9 cellular contexts compared by ENCODE assay signal in genomic region chr7:6395898-6396582, GRCh38. TPM values are rescaled to one million over a fixed set of nuclear protein-coding genes. Genes with fewer than 3 reads are reported as not detected.
DNase-seq lines count a peak whose midpoint lies in the region; ATAC-seq and TF ChIP-seq lines count a peak whose summit lies in the region.
"Had no signal": no experiment of that assay in that cellular context is flagged by ENCODE, and none has a peak within 500 bp of the region (broad histone marks: within the 10 kb centered on the region; RNA-seq: fewer than 3 reads in every experiment).

No MANE protein-coding gene starts in this region.

- H2AFZ ChIP-seq in mesenchymal stem cell (ENCODE audit: low read depth, low read length) = no peak overlapping the region

- no peak overlapping the region for H3K18ac ChIP-seq in mesenchymal stem cell (ENCODE audit: low read depth in 1 of 2, low read length in 2 of 2)

- peaks cover 8 to 21% of the 10 kb centered on the region in 2 donors for H3K36me3 Mint-ChIP-seq in activated T-cell treated with anti-CD3 and anti-CD28 coated beads, Interleukin-2, amount 50 U/mL, for 72 hours (ENCODE audit: insufficient read depth in 2 of 2)
- H3K36me3 Mint-ChIP-seq in activated T-cell treated with anti-CD3 and anti-CD28 coated beads, Interleukin-2, amount 50 U/mL, for 4 hours (ENCODE audit: insufficient read depth) = peaks cover 31% of the 10 kb centered on the region
- peaks cover 15% of the 10 kb centered on the region for H3K36me3 Mint-ChIP-seq in chondrocyte (ENCODE audit: low read depth)
- H3K36me3 Mint-ChIP-seq in type B pancreatic cell = peaks cover 48% of the 10 kb centered on the region

- H2AK5ac ChIP-seq in mesenchymal stem cell (ENCODE audit: low read length, severe bottlenecking) = no peak overlapping the region

- H2BK12ac ChIP-seq in mesenchymal stem cell (ENCODE audit: low read length in 2 of 2) = no peak overlapping the region

- H4K8ac ChIP-seq in mesenchymal stem cell (ENCODE audit: low read length) = no peak overlapping the region

- no peak overlapping the region for H3K4me2 ChIP-seq in mesenchymal stem cell (ENCODE audit: low read length, poor library complexity, severe bottlenecking)
- H3K4me2 ChIP-seq: KMS-11 had no signal

- no peak overlapping the region for H3K14ac ChIP-seq in mesenchymal stem cell (ENCODE audit: low read length in 2 of 2)

- H2BK120ac ChIP-seq in mesenchymal stem cell (ENCODE audit: low read depth, low read length) = no peak overlapping the region

- H3K9me3 Mint-ChIP-seq in activated T-cell treated with anti-CD3 and anti-CD28 coated beads, Interleukin-2, amount 50 U/mL, for 72 hours = no peaks in the 10 kb centered on the region
- no peaks in the 10 kb centered on the region for H3K9me3 Mint-ChIP-seq in activated T-cell treated with anti-CD3 and anti-CD28 coated beads, Interleukin-2, amount 50 U/mL, for 4 hours
- no peaks in the 10 kb centered on the region for H3K9me3 Mint-ChIP-seq in chondrocyte (ENCODE audit: low read depth)
- H3K9me3 Mint-ChIP-seq in type B pancreatic cell = no peaks in the 10 kb centered on the region

- H4K91ac ChIP-seq in mesenchymal stem cell (ENCODE audit: low read length) = peak overlapping the region; percentile 70

- no peak overlapping the region for H2BK15ac ChIP-seq in mesenchymal stem cell (ENCODE audit: low read depth, poor library complexity, severe bottlenecking)

- TF ChIP-seq CTCF in chondrocyte (IDR thresholded peaks at IDR 0.05) (no peak), type B pancreatic cell (conservative IDR thresholded peaks at IDR 0.05) (no peak)

- H3K9ac ChIP-seq in mesenchymal stem cell (ENCODE audit: low read length) = no peak overlapping the region
- H3K9ac ChIP-seq: KMS-11 had no signal

- H3K36me3 ChIP-seq in mesenchymal stem cell (ENCODE audit: control insufficient read depth in 1 of 2, insufficient read depth in 2 of 2, low read depth in 1 of 2, low read length in 2 of 2) = peaks cover 47 to 48% of the 10 kb centered on the region in 2 experiments

- H3K79me1 ChIP-seq in mesenchymal stem cell (replicated peaks; ENCODE audit: low read length, poor library complexity, severe bottlenecking) = peaks cover 1% of the 10 kb centered on the region

- H3K27ac ChIP-seq in mesenchymal stem cell (ENCODE audit: low read length, poor library complexity, severe bottlenecking) = no peak overlapping the region
- H3K27ac ChIP-seq: KMS-11 had no signal

- peaks cover 54% of the 10 kb centered on the region for H3K4me1 Mint-ChIP-seq in activated T-cell treated with anti-CD3 and anti-CD28 coated beads, Interleukin-2, amount 50 U/mL, for 72 hours (ENCODE audit: low read depth)
- H3K4me1 Mint-ChIP-seq in activated T-cell treated with anti-CD3 and anti-CD28 coated beads, Interleukin-2, amount 50 U/mL, for 4 hours (ENCODE audit: low read depth) = peaks cover 48% of the 10 kb centered on the region
- H3K4me1 Mint-ChIP-seq in chondrocyte (ENCODE audit: low read depth) (peaks cover 71% of the 10 kb centered on the region), type B pancreatic cell (ENCODE audit: unreplicated experiment) (peaks cover 32% of the 10 kb centered on the region)

- H3K9me3 ChIP-seq in mesenchymal stem cell (ENCODE audit: control insufficient read depth, low read length) = no peaks in the 10 kb centered on the region

- no peaks in the 10 kb centered on the region for H3K27me3 ChIP-seq in mesenchymal stem cell (ENCODE audit: control insufficient read depth in 1 of 2, insufficient read depth in 1 of 2, low read length in 2 of 2)

- no peak overlapping the region for H2BK5ac ChIP-seq in mesenchymal stem cell (ENCODE audit: low read depth, low read length, poor library complexity, severe bottlenecking)

- H3K4me3 Mint-ChIP-seq in activated T-cell treated with anti-CD3 and anti-CD28 coated beads, Interleukin-2, amount 50 U/mL, for 72 hours = peak overlapping the region in 1 of 2 donors; percentile 66
- no peak overlapping the region for H3K4me3 Mint-ChIP-seq in activated T-cell treated with anti-CD3 and anti-CD28 coated beads, Interleukin-2, amount 50 U/mL, for 4 hours
- no peak overlapping the region for H3K4me3 Mint-ChIP-seq in chondrocyte (ENCODE audit: unreplicated experiment)
- H3K4me3 Mint-ChIP-seq in type B pancreatic cell = no peak overlapping the region

- peaks cover 28% of the 10 kb centered on the region for H3K4me1 ChIP-seq in mesenchymal stem cell (ENCODE audit: control insufficient read depth, insufficient read depth, low read depth, low read length)

- H3K4me3 ChIP-seq in mesenchymal stem cell (ENCODE audit: insufficient read depth in 1 of 2, low read depth in 1 of 2, low read length in 2 of 2) = no peak overlapping the region

- no peak for DNase-seq in activated T-cell treated with anti-CD3 and anti-CD28 coated beads, Interleukin-2, amount 50 U/mL, for 72 hours
- no peak for DNase-seq in activated T-cell treated with anti-CD3 and anti-CD28 coated beads, Interleukin-2, amount 50 U/mL, for 4 hours
- DNase-seq in chondrocyte (ENCODE audit: low spot score) (no peak), mesenchymal stem cell (no peak), type B pancreatic cell (ENCODE audit: extremely low spot score, unreplicated experiment) (no peak), NCI-H748 (lab: John Stamatoyannopoulos, UW; ENCODE audit: unreplicated experiment) (no peak), COLO668 (lab: John Stamatoyannopoulos, UW; ENCODE audit: unreplicated experiment) (no peak)

- peak overlapping the region; percentile 98 for H3K27ac Mint-ChIP-seq in activated T-cell treated with anti-CD3 and anti-CD28 coated beads, Interleukin-2, amount 50 U/mL, for 72 hours
- H3K27ac Mint-ChIP-seq in chondrocyte (ENCODE audit: unreplicated experiment) (peak overlapping the region; percentile 50), type B pancreatic cell (peak overlapping the region; percentile 66)

- no peaks in the 10 kb centered on the region for H3K27me3 Mint-ChIP-seq in activated T-cell treated with anti-CD3 and anti-CD28 coated beads, Interleukin-2, amount 50 U/mL, for 72 hours (ENCODE audit: low read depth)
- H3K27me3 Mint-ChIP-seq in activated T-cell treated with anti-CD3 and anti-CD28 coated beads, Interleukin-2, amount 50 U/mL, for 4 hours (ENCODE audit: low read depth) = no peaks in the 10 kb centered on the region
- H3K27me3 Mint-ChIP-seq in chondrocyte (ENCODE audit: low read depth) = no peaks in the 10 kb centered on the region
- no peaks in the 10 kb centered on the region for H3K27me3 Mint-ChIP-seq in type B pancreatic cell

- no peak for ATAC-seq in activated T-cell treated with anti-CD3 and anti-CD28 coated beads, Interleukin-2, amount 50 U/mL, for 72 hours (replicated peaks in 1 of 2)
- ATAC-seq in activated T-cell treated with anti-CD3 and anti-CD28 coated beads, Interleukin-2, amount 50 U/mL, for 4 hours = no peak
- ATAC-seq in HG03159 (IDR thresholded peaks at IDR 0.05; ENCODE audit: unreplicated experiment) = no peak

- WGBS in mesenchymal stem cell = 95% methylated on average over 23 of the region's 23 CpGs

- H3K4ac ChIP-seq in mesenchymal stem cell (ENCODE audit: low read depth in 1 of 2, low read length in 2 of 2) = no peak overlapping the region

- peak overlapping the region in 1 of 2 experiments; percentile 84 for H3K23ac ChIP-seq in mesenchymal stem cell (ENCODE audit: low read length in 2 of 2)

RNA-seq across cellular contexts. Expression of gene RAC1, which starts 21.7 kb away (rescaled TPM):
- total RNA-seq in activated T-cell treated with anti-CD3 and anti-CD28 coated beads, Interleukin-2, amount 50 U/mL, for 72 hours = 100 to 1,000 TPM; 171 to 176 TPM
- 100 to 1,000 TPM; 160 to 195 (median 171) TPM for total RNA-seq in activated T-cell treated with anti-CD3 and anti-CD28 coated beads, Interleukin-2, amount 50 U/mL, for 4 hours
- 224 to 293 TPM (median 282 TPM) in 3 replicates for total RNA-seq in chondrocyte
- polyA plus RNA-seq in mesenchymal stem cell (2013, experiment 1 of 2) = 362 TPM
- polyA plus RNA-seq in mesenchymal stem cell (2013, experiment 2 of 2) = 378 TPM
- 204 and 253 TPM in 2 replicates for total RNA-seq in type B pancreatic cell (ENCODE audit: low replicate concordance)

RNA-seq across cellular contexts. Expression of gene FAM220A, which starts 47.3 kb away (rescaled TPM):
- 10 to 100 TPM; 15.0 to 19.6 TPM for total RNA-seq in activated T-cell treated with anti-CD3 and anti-CD28 coated beads, Interleukin-2, amount 50 U/mL, for 72 hours
- 10 to 100 TPM in 1 of 3 donors, 1 to 10 TPM in 2; 9.0 to 10.7 (median 9.5) TPM for total RNA-seq in activated T-cell treated with anti-CD3 and anti-CD28 coated beads, Interleukin-2, amount 50 U/mL, for 4 hours
- total RNA-seq in chondrocyte = 30.8 to 39.0 TPM (median 32.2 TPM) in 3 replicates
- polyA plus RNA-seq in mesenchymal stem cell (2013, experiment 1 of 2) = 14.7 TPM
- polyA plus RNA-seq in mesenchymal stem cell (2013, experiment 2 of 2) = 14.3 TPM
- 22.0 and 23.2 TPM in 2 replicates for total RNA-seq in type B pancreatic cell (ENCODE audit: low replicate concordance)

RNA-seq across cellular contexts. Expression of gene DAGLB, which starts 51.7 kb away (rescaled TPM):
- total RNA-seq in activated T-cell treated with anti-CD3 and anti-CD28 coated beads, Interleukin-2, amount 50 U/mL, for 72 hours = 10 to 100 TPM; 12.9 to 17.9 TPM
- total RNA-seq in activated T-cell treated with anti-CD3 and anti-CD28 coated beads, Interleukin-2, amount 50 U/mL, for 4 hours = 10 to 100 TPM; 12.0 to 15.0 (median 12.8) TPM
- 23.9 to 30.5 TPM (median 30.0 TPM) in 3 replicates for total RNA-seq in chondrocyte
- polyA plus RNA-seq in mesenchymal stem cell (2013, experiment 1 of 2) = 6.1 TPM
- 6.4 TPM for polyA plus RNA-seq in mesenchymal stem cell (2013, experiment 2 of 2)
- total RNA-seq in type B pancreatic cell (ENCODE audit: low replicate concordance) = 21.2 and 27.0 TPM in 2 replicates
